8 cellular contexts compared by ENCODE assay signal in the genomic region with DNA sequence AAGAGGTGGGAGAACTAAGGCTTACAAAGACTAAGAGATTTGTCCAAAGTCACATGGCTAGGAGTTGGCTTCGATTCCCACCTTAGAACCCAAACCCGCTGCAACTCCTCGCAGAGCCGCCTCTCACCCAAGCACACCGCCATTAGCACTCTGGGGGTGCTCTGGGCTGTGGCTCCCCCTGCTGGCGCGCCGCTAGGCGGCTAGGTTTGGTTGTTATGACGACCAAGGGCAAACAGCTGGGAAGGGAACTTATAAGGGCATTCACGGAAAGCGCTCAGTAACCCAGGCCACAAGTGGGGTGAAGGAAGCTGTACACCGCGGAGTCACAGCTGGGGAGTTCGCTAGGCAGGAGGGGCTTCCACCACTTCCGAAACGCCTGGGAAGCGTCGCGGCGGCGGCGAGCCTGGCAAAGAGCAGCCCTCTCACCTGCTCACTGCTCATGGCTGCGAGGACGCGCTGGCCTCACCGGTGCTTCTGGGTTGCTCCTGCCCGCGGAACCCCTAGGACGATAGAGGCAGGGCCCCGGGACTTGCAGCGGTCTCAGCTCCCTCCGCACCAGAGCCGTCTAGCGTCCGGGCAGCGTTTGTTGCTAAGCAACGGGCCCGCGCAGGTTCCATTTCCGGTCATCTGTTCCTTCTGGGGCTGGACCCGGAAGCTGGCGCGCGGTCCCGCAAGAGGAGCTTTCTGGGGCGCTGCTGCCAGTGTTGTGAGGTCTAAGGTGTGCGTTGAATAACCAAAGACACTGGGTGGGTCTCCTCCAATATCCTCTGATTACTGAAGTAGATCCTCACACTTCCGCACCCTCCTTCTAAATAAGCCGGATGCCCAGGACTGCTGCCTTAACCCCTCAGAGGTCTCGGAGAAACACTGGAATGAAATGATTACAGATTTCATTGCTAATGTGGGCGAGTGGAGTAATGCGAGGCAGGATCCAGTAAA. TPM values are rescaled to one million over a fixed set of nuclear protein-coding genes. Genes with fewer than 3 reads are reported as not detected.
DNase-seq lines count a peak whose midpoint lies in the region; ATAC-seq and TF ChIP-seq lines count a peak whose summit lies in the region.

A gene (minus strand): TSS at position 567 of the 939 bp plus-strand sequence. CDS start 126 bp downstream, at position 441.

- H3K4ac ChIP-seq in trophoblast cell (ENCODE audit: low read depth, low read length): no peak within 1 kb of the TSS

- no peak within 1 kb of the TSS for H3K23ac ChIP-seq in trophoblast cell (ENCODE audit: low read length)

- H2BK5ac ChIP-seq in trophoblast cell (ENCODE audit: low read depth, low read length, poor library complexity): no peak within 1 kb of the TSS

- H3K27me3 ChIP-seq in adipocyte (replicated peaks; ENCODE audit: control insufficient read depth, insufficient read depth, low read length): no peaks in the 10 kb centered on the region
- no peaks in the 10 kb centered on the region for H3K27me3 ChIP-seq in heart right ventricle
- H3K27me3 ChIP-seq in trophoblast cell (ENCODE audit: insufficient read depth, low read length): no peaks in the 10 kb centered on the region
- H3K27me3 ChIP-seq in transverse colon: no peaks in the 10 kb centered on the region

- intact Hi-C loops in heart right ventricle (cut with DNase I): loop anchor here in 4 of 10 donors (5.0 to 10.0 kb wide), 4 partner anchors 404 to 494 kb away; a partner anchor contains a TSS
- intact Hi-C loops in transverse colon (cut with DNase I; ENCODE audit: low total_unique reads): no loop called here

- no peaks in the 10 kb centered on the region for H3K79me2 ChIP-seq in trophoblast cell (ENCODE audit: control insufficient read depth, insufficient read depth, low read length, poor library complexity)

- H3K27ac ChIP-seq in heart right ventricle (peak within 1 kb of the TSS in 8 of 10 donors; percentile 8 to 76 (median 50)), trophoblast cell (ENCODE audit: low read depth, low read length) (no peak within 1 kb of the TSS), transverse colon (peak within 1 kb of the TSS; percentile 75 to 86 (median 80))

- WGBS in heart right ventricle, 2 donors: 1 to 2% methylated on average over 53 of the region's 53 CpGs
- WGBS in trophoblast cell (ENCODE audit: extremely low coverage, insufficient coverage, insufficient read length): no CpG with 5 or more reads among the region's 53 CpGs
- 2 to 11% methylated on average over 6 to 52 of the region's 53 CpGs for WGBS in transverse colon (ENCODE audit: low coverage in 1 of 2), 2 donors

- no peak within 1 kb of the TSS for H2BK120ac ChIP-seq in trophoblast cell (ENCODE audit: insufficient read depth, low read length, poor library complexity)

- no peak for TF ChIP-seq EP300 in transverse colon (IDR thresholded peaks at IDR 0.05; ENCODE audit: low read depth)

- H3K18ac ChIP-seq in trophoblast cell (ENCODE audit: low read length): no peak within 1 kb of the TSS

- H3K14ac ChIP-seq in trophoblast cell (ENCODE audit: low read length): no peak within 1 kb of the TSS

- no peaks in the 10 kb centered on the region for H3K9me3 ChIP-seq in adipocyte (ENCODE audit: control insufficient read depth, low read length)
- H3K9me3 ChIP-seq in heart right ventricle: no peaks in the 10 kb centered on the region
- no peaks in the 10 kb centered on the region for H3K9me3 ChIP-seq in trophoblast cell (ENCODE audit: insufficient read depth, low read depth, low read length)
- no peaks in the 10 kb centered on the region for H3K9me3 ChIP-seq in transverse colon

- H3K9ac ChIP-seq in adipocyte (ENCODE audit: low read length): peak within 1 kb of the TSS; percentile 83
- peak within 1 kb of the TSS; percentile 43 for H3K9ac ChIP-seq in trophoblast cell (ENCODE audit: low read length)

- H2AK5ac ChIP-seq in trophoblast cell (ENCODE audit: low read length): peak within 1 kb of the TSS; percentile 44

- TF ChIP-seq POLR2A in transverse colon (IDR thresholded peaks at IDR 0.05): peak; percentile 59

- no peak within 1 kb of the TSS for H2BK12ac ChIP-seq in trophoblast cell (ENCODE audit: low read length)

- H3K4me1 ChIP-seq in adipocyte (ENCODE audit: control insufficient read depth, insufficient read depth, low read length) (peaks cover 17% of the 10 kb centered on the region), heart right ventricle (peaks cover 0 to 12% (median 7%) of the 10 kb centered on the region in 9 donors), trophoblast cell (ENCODE audit: control insufficient read depth in 1 of 2, insufficient read depth in 2 of 2, low read length in 2 of 2) (peaks cover 0 to 4% of the 10 kb centered on the region in 2 experiments), transverse colon (peaks cover 0 to 25% (median 6%) of the 10 kb centered on the region in 4 donors)

- DNase-seq in NCI-H1417 treated with DMSO at 0.1 percent for 48 hours (lab: John Stamatoyannopoulos, UW): peak; percentile 45
- DNase-seq in SW 1271 (lab: John Stamatoyannopoulos, UW): peak; percentile 53 to 79
- DNase-seq in adipocyte (ENCODE audit: low read depth): peak; percentile 96
- DNase-seq in heart right ventricle: peak; percentile 89 to 91
- DNase-seq in trophoblast cell: peak; percentile 76 to 82
- DNase-seq in transverse colon: peak; percentile 92

- peak within 1 kb of the TSS; percentile 80 for H2AFZ ChIP-seq in trophoblast cell (ENCODE audit: insufficient read depth, low read length, poor library complexity)

- peak; percentile 98 for ATAC-seq in HG02763 (IDR thresholded peaks at IDR 0.05; ENCODE audit: unreplicated experiment)
- peak; percentile 97 to 99 (median 98) for ATAC-seq in heart right ventricle

- H3K4me3 ChIP-seq in GM12875 (ENCODE audit: low read depth, low read length) (peak within 1 kb of the TSS; percentile 54), adipocyte (ENCODE audit: low read length) (peak within 1 kb of the TSS; percentile 97), heart right ventricle (peak within 1 kb of the TSS; percentile 51 to 92 (median 78)), trophoblast cell (ENCODE audit: low read depth, low read length) (peak within 1 kb of the TSS; percentile 92), transverse colon (peak within 1 kb of the TSS; percentile 59 to 92 (median 70))

- H4K12ac ChIP-seq in trophoblast cell (ENCODE audit: low read depth, low read length): peak within 1 kb of the TSS; percentile 81

- H3K4me2 ChIP-seq in trophoblast cell (ENCODE audit: low read length): peak within 1 kb of the TSS; percentile 79

- peak within 1 kb of the TSS; percentile 56 for H4K91ac ChIP-seq in trophoblast cell (ENCODE audit: low read depth, low read length)

- peak within 1 kb of the TSS; percentile 91 for H4K8ac ChIP-seq in trophoblast cell (ENCODE audit: low read depth, low read length)

- TF ChIP-seq CTCF in GM12875 (IDR thresholded peaks at IDR 0.05; ENCODE audit: borderline replicate concordance, insufficient read depth, low read depth, low read length) (peak; percentile 98), heart right ventricle (IDR thresholded peaks at IDR 0.05) (peak in 6 of 9 donors; percentile 17 to 96 (median 90)), transverse colon (IDR thresholded peaks at IDR 0.05) (peak; percentile 71 to 87 (median 80))

- H3K79me1 ChIP-seq in trophoblast cell (ENCODE audit: low read length): peaks cover 3% of the 10 kb centered on the region

- in situ Hi-C loops in transverse colon (cut with MboI; ENCODE audit: low pct_ligation_motif_present in 1 of 4, low pct_unique_long_range_greater_than_20kb in 1 of 4, low sequenced_read_pairs in 3 of 4): loop anchor here (25.0 kb wide), 1 partner anchor 406 kb away; a partner anchor contains a TSS

- H3K36me3 ChIP-seq in adipocyte (ENCODE audit: control insufficient read depth, insufficient read depth, low read length, severe bottlenecking) (no peaks in the 10 kb centered on the region), heart right ventricle (no peaks in the 10 kb centered on the region), trophoblast cell (ENCODE audit: control insufficient read depth in 1 of 2, insufficient read depth in 2 of 2, low read length in 2 of 2) (no peaks in the 10 kb centered on the region), transverse colon (no peaks in the 10 kb centered on the region)

RNA-seq across cellular contexts. Expression of the gene that starts here (rescaled TPM):
- total RNA-seq in heart right ventricle (under 1 TPM in 9 of 10 donors, not detected in 1; 0.10 to 0.74 (median 0.22) TPM), transverse colon (10 to 100 TPM in 2 of 4 donors, 1 to 10 TPM in 2; 1.8 to 56.9 (median 8.1) TPM)
- under 1 TPM in 1 of 2 donors, not detected in 1; 0.25 TPM for polyA plus RNA-seq in heart right ventricle
- 0.08 TPM in 2 replicates for polyA plus RNA-seq in trophoblast cell (2013)

Comparison
In these comparisons a context has a peak if more than half of its experiments do, and no peak if none do; other contexts are left out.
1. Peak in DNase-seq, ATAC-seq, H3K4me3 ChIP-seq and H3K27ac ChIP-seq in heart right ventricle; RNA of the gene not detected or under 1 TPM.
2. DNase-seq: peak in every context shown above with its lines; median percentile 96 in adipocyte; 92 in transverse colon; 90 in heart right ventricle; 79 in trophoblast cell; 66 in SW 1271; 45 in NCI-H1417 treated with DMSO at 0.1 percent for 48 hours.